In the genomic region with DNA sequence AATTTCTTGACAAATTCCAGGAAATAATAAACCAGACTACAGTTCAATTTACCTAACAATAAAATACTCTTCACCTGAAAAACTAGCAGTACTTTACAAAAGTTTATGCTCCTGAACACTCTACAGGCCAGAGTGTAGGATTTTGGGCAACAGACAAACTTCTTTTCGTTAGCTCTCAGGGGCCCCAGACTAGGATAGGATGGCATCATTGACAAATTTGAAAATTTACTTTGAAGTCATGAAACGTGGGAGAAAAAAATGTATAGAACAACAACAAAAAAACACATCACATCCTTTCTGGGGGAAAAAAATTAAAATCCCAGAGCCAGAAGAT, we compare ENCODE assay signal across 8 cellular contexts. TPM values are rescaled to one million over a fixed set of nuclear protein-coding genes. Genes with fewer than 3 reads are reported as not detected.
DNase-seq lines count a peak whose midpoint lies in the region; ATAC-seq and TF ChIP-seq lines count a peak whose summit lies in the region.

No MANE protein-coding gene starts in this region.

- H3K27me3 ChIP-seq in right atrium auricular region (no peaks in the 10 kb centered on the region), aorta (ENCODE audit: control insufficient read depth in 1 of 2, insufficient read depth in 2 of 2, low read length in 1 of 2) (no peaks in the 10 kb centered on the region)

- H3K4me1 ChIP-seq in right atrium auricular region (peaks cover 0 to 68% of the 10 kb centered on the region in 2 donors), mucosa of descending colon (ENCODE audit: low read depth) (peaks cover 52% of the 10 kb centered on the region), aorta (ENCODE audit: control insufficient read depth in 1 of 2, insufficient read depth in 2 of 2, low read length in 2 of 2) (peaks cover 0 to 5% of the 10 kb centered on the region in 2 donors)

- WGBS in aorta, 2 donors = 0% methylated on average over 2 of the region's 2 CpGs

- peak overlapping the region; percentile 74 to 93 for H3K4me3 ChIP-seq in right atrium auricular region
- peak overlapping the region; percentile 84 to 95 for H3K4me3 ChIP-seq in cardiac fibroblast (replicated peaks in 1 of 2; ENCODE audit: low read depth in 2 of 2, low read length in 2 of 2)
- H3K4me3 ChIP-seq in mucosa of descending colon = peak overlapping the region; percentile 61
- peak overlapping the region; percentile 79 to 90 for H3K4me3 ChIP-seq in aorta (ENCODE audit: low read length in 2 of 2)

- H3K9me3 ChIP-seq in right atrium auricular region = no peaks in the 10 kb centered on the region
- H3K9me3 ChIP-seq in mucosa of descending colon = no peaks in the 10 kb centered on the region
- H3K9me3 ChIP-seq in aorta (ENCODE audit: control insufficient read depth, low read length) = no peaks in the 10 kb centered on the region

- DNase-seq in right atrium auricular region (ENCODE audit: low spot score) (no peak), Right ventricle myocardium superior (no peak), cardiac fibroblast (ENCODE audit: low read depth in 2 of 2) (no peak), mucosa of descending colon (no peak), aorta (no peak), SW 1271 (lab: John Stamatoyannopoulos, UW) (no peak), NCI-H146 (lab: John Stamatoyannopoulos, UW) (no peak)

- ATAC-seq in Right ventricle myocardium superior (ENCODE audit: poor library complexity) (no peak), mucosa of descending colon (no peak), aorta (ENCODE audit: low FRiP score) (no peak), HG03097 (IDR thresholded peaks at IDR 0.05; ENCODE audit: low FRiP score, unreplicated experiment) (no peak)

- no peak for TF ChIP-seq CTCF in right atrium auricular region (IDR thresholded peaks at IDR 0.05)
- no peak for TF ChIP-seq CTCF in cardiac fibroblast (IDR thresholded peaks at IDR 0.05; ENCODE audit: low read depth, low read length)
- no peak for TF ChIP-seq CTCF in mucosa of descending colon (IDR thresholded peaks at IDR 0.05)

- intact Hi-C loops in Right ventricle myocardium superior (cut with DNase I) = no loop called here
- intact Hi-C loops in mucosa of descending colon (cut with DNase I, micrococcal nuclease) = no loop called here
- intact Hi-C loops in aorta (cut with DNase I) = loop anchor here in 1 of 2 donors (5.0 kb wide), 1 partner anchor 125 kb away; no protein-coding TSS in a partner anchor

- H3K27ac ChIP-seq in right atrium auricular region (peak overlapping the region; percentile 96 to 97), aorta (ENCODE audit: low read depth in 1 of 2, low read length in 2 of 2) (no peak overlapping the region)

- H3K36me3 ChIP-seq in right atrium auricular region = no peaks in the 10 kb centered on the region
- no peaks in the 10 kb centered on the region for H3K36me3 ChIP-seq in mucosa of descending colon (ENCODE audit: low read depth)
- H3K36me3 ChIP-seq in aorta (ENCODE audit: control insufficient read depth in 1 of 2, insufficient read depth in 2 of 2, low read length in 1 of 2) = no peaks in the 10 kb centered on the region

RNA-seq across cellular contexts. Expression of gene PTP4A2, which starts 1.2 kb away (rescaled TPM):
- total RNA-seq in right atrium auricular region (100 to 1,000 TPM; 261 to 319 TPM), Right ventricle myocardium superior (271 TPM), mucosa of descending colon (100 to 1,000 TPM; 211 to 307 (median 298) TPM), aorta (100 to 1,000 TPM; 230 to 244 TPM)
- 100 to 1,000 TPM in 1 of 2 donors, 10 to 100 TPM in 1; 72.0 to 147 TPM for polyA plus RNA-seq in aorta

Comparison
In these comparisons a context has a peak if more than half of its experiments do, and no peak if none do; other contexts are left out.
1. H3K27ac ChIP-seq: peak in right atrium auricular region (2 of 2); none in aorta (0 of 2).
2. Peak in every context shown above with its lines, with median percentiles within 50 percentile points of each other: H3K4me3 ChIP-seq.